Comparison of ENCODE assay signal across 8 cellular contexts in the genomic region with DNA sequence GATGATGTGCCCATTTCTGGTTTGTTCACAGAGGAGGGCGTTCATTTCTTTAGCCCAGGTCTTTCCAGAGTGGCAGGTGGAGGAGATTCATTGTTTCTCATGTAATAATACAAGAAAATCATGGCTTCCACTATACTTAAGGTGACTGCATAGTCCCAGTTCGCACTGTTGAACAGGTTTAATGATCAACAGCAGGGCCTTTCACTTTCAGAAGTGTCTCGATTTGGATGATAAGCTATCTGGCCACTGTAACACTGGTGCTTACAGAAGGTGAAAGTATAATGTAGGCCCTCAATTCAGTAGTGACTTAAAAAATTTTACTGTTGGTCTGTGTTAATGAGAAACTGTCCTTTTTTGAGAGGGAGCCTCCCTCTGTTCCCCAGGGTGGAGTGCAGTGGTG. TPM values are rescaled to one million over a fixed set of nuclear protein-coding genes. Genes with fewer than 3 reads are reported as not detected.
A peak's percentile ranks its signal among the peaks of the same experiment; 100 is the strongest.
DNase-seq lines count a peak whose midpoint lies in the region; ATAC-seq and TF ChIP-seq lines count a peak whose summit lies in the region.

No MANE protein-coding gene starts in this region.

- ATAC-seq in GM21447 (IDR thresholded peaks at IDR 0.05; ENCODE audit: unreplicated experiment): peak; percentile 55

- H3K4me3 ChIP-seq in GM08714 (ENCODE audit: low read length) (peak overlapping the region; percentile 81), stomach (peak overlapping the region; percentile 61 to 99 (median 85))
- peak overlapping the region; percentile 78 for H3K4me3 ChIP-seq in Jurkat, Clone E6-1 (ENCODE audit: low read length)

- no peaks in the 10 kb centered on the region for H3K9me3 ChIP-seq in stomach

- H3K4me1 ChIP-seq in stomach: peaks cover 18 to 49% (median 35%) of the 10 kb centered on the region in 4 donors

- TF ChIP-seq CTCF in stomach (IDR thresholded peaks at IDR 0.05): no peak

- TF ChIP-seq POLR2A in erythroblast (IDR thresholded peaks at IDR 0.05; ENCODE audit: low read length) (no peak), stomach (IDR thresholded peaks at IDR 0.05) (no peak)

- no peak for TF ChIP-seq EP300 in stomach (IDR thresholded peaks at IDR 0.05)

- no peaks in the 10 kb centered on the region for H3K27me3 ChIP-seq in stomach

- 24 to 51% (median 34%) methylated on average over 3 of the region's 3 CpGs for WGBS in stomach, 5 donors

- H3K27ac ChIP-seq in stomach: peak overlapping the region; percentile 41 to 97 (median 94)

- peaks cover 4 to 36% (median 33%) of the 10 kb centered on the region in 4 donors for H3K36me3 ChIP-seq in stomach

- intact Hi-C loops in stomach (cut with DNase I; ENCODE audit: low total_unique reads): no loop called here

- DNase-seq in Jurkat, Clone E6-1 (ENCODE audit: low read depth, low spot score): no peak
- DNase-seq in erythroblast (lab: John Stamatoyannopoulos, UW) (peak; percentile 36 to 52), stomach (no peak), putamen (ENCODE audit: low spot score) (no peak), cortex of kidney (lab: John Stamatoyannopoulos, UW) (no peak)
- no peak for DNase-seq in stimulated activated CD4-positive, alpha-beta T cell treated with anti-CD3 and anti-CD28 coated beads, Interleukin-15, amount 100 ng/mL, for 24 hours

RNA-seq across cellular contexts. Expression of gene RMC1, which starts 1.4 kb away (rescaled TPM):
- 48.9 TPM for polyA plus RNA-seq in Jurkat, Clone E6-1 (2012; ENCODE audit: insufficient read depth, insufficient read length)
- total RNA-seq in stomach: 10 to 100 TPM in 4 of 5 donors, under 1 TPM in 1; 0.87 to 39.5 (median 25.7) TPM
- 10 to 100 TPM; 29.2 to 41.2 (median 35.6) TPM for polyA plus RNA-seq in stomach

RNA-seq across cellular contexts. Expression of gene RIOK3, which starts 51.6 kb away (rescaled TPM):
- 20.6 TPM for polyA plus RNA-seq in Jurkat, Clone E6-1 (2012; ENCODE audit: insufficient read depth, insufficient read length)
- total RNA-seq in stomach: 100 to 1,000 TPM in 1 of 5 donors, 10 to 100 TPM in 4; 49.4 to 140 (median 67.2) TPM
- 10 to 100 TPM; 28.3 to 76.7 (median 52.7) TPM for polyA plus RNA-seq in stomach

Comparison
In these comparisons a context has a peak if more than half of its experiments do, and no peak if none do; other contexts are left out.
1. DNase-seq: peak in erythroblast (2 of 2); none in Jurkat, Clone E6-1 (single experiment), stomach (single experiment), putamen (single experiment), stimulated activated CD4-positive, alpha-beta T cell treated with anti-CD3 and anti-CD28 coated beads, Interleukin-15, amount 100 ng/mL, for 24 hours (single experiment) and cortex of kidney (single experiment).
2. Peak in every context shown above with its lines, with median percentiles within 50 percentile points of each other: H3K4me3 ChIP-seq.